ENCODE assay signal across 8 cellular contexts in the genomic region with DNA sequence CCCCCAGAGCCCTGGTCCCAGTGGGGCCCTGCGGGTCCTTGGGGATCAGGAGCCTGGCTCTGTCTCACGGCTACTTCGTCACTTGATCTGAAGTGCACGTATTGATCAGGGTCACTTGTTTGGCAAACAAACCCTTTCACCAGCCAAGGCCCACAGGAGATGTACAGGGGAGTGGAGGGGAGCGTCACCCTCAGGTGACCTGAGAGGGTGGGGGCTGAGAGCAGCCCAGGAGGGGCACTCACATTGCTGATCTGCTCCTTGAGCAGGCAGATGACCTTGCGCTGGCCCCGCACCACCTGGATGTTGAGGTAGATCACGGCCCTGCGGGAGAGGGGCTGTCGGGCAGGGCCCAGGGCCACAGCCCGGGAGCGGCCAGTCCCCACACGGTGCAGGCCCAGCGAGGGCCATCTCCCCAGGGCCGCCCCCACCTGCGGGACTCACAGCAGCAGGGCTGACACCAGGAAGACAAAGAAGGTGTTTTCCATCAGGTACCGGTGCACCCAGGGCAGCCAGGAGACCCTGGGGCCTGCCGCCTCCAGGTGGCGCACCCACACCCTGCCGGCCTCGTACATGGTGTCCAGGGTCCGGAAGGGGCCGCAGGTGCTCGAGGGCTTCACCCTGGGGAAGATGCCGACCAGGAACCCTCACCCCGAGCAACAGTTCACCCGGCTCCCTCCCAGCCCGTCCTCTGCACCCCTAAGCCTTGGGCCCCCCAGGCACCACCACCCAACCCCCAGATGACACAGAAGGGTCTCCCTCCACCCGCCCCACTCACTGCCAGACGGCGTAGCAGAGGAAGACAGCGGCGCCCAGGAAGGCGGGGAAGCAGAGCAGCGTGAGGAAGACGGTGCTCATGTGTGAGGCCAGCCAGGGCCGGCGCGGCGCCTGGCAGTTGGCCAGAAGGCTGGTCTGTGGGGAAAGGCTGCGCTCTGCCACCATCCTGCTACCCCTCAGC. TPM values are rescaled to one million over a fixed set of nuclear protein-coding genes. Genes with fewer than 3 reads are reported as not detected.
DNase-seq lines count a peak whose midpoint lies in the region; ATAC-seq and TF ChIP-seq lines count a peak whose summit lies in the region.

No MANE protein-coding gene starts in this region.

- H3K4me3 Mint-ChIP-seq in dendritic cell treated with granulocyte-macrophage colony-stimulating factor and Interleukin-4, amounts not matched to agents 40 ng/mL and 50 ng/mL, for 4 days, result no peak overlapping the region
- H3K4me3 Mint-ChIP-seq in osteocyte (ENCODE audit: unreplicated experiment), result no peak overlapping the region

- peak; percentile 30 for TF ChIP-seq CTCF in osteocyte (IDR thresholded peaks at IDR 0.05)

- no peaks in the 10 kb centered on the region for H3K9me3 Mint-ChIP-seq in dendritic cell treated with granulocyte-macrophage colony-stimulating factor and Interleukin-4, amounts not matched to agents 40 ng/mL and 50 ng/mL, for 4 days
- no peaks in the 10 kb centered on the region for H3K9me3 Mint-ChIP-seq in osteocyte (ENCODE audit: unreplicated experiment)

- peaks cover 96% of the 10 kb centered on the region for H3K36me3 Mint-ChIP-seq in dendritic cell treated with granulocyte-macrophage colony-stimulating factor and Interleukin-4, amounts not matched to agents 40 ng/mL and 50 ng/mL, for 4 days (ENCODE audit: low read depth)
- H3K36me3 Mint-ChIP-seq in osteocyte (ENCODE audit: unreplicated experiment), result peaks cover 2% of the 10 kb centered on the region

- no peaks in the 10 kb centered on the region for H3K27me3 Mint-ChIP-seq in dendritic cell treated with granulocyte-macrophage colony-stimulating factor and Interleukin-4, amounts not matched to agents 40 ng/mL and 50 ng/mL, for 4 days
- no peaks in the 10 kb centered on the region for H3K27me3 Mint-ChIP-seq in osteocyte (ENCODE audit: unreplicated experiment)

- DNase-seq in NCI-H2081 (lab: John Stamatoyannopoulos, UW), result peak; percentile 18 to 31
- DNase-seq in NCI-H2081 treated with DMSO at 0.1 percent for 48 hours (lab: John Stamatoyannopoulos, UW), result no peak
- DNase-seq in NCI-H510A (lab: John Stamatoyannopoulos, UW), result peak; percentile 58
- no peak for DNase-seq in osteocyte (ENCODE audit: extremely low spot score, unreplicated experiment)
- no peak for DNase-seq in cortex of kidney (lab: John Stamatoyannopoulos, UW)

- intact Hi-C loops in dendritic cell treated with granulocyte-macrophage colony-stimulating factor and Interleukin-4, amounts not matched to agents 40 ng/mL and 50 ng/mL, for 4 days (cut with micrococcal nuclease), result no loop called here

- peak overlapping the region; percentile 19 for H3K27ac Mint-ChIP-seq in dendritic cell treated with granulocyte-macrophage colony-stimulating factor and Interleukin-4, amounts not matched to agents 40 ng/mL and 50 ng/mL, for 4 days
- H3K27ac Mint-ChIP-seq in osteocyte (ENCODE audit: unreplicated experiment), result no peak overlapping the region

- H3K4me1 Mint-ChIP-seq in dendritic cell treated with granulocyte-macrophage colony-stimulating factor and Interleukin-4, amounts not matched to agents 40 ng/mL and 50 ng/mL, for 4 days (ENCODE audit: low read depth), result peaks cover 59% of the 10 kb centered on the region
- H3K4me1 Mint-ChIP-seq in osteocyte (ENCODE audit: unreplicated experiment), result peaks cover 4% of the 10 kb centered on the region

- ATAC-seq in HG02938 (IDR thresholded peaks at IDR 0.05; ENCODE audit: unreplicated experiment) (no peak), HG03521 (IDR thresholded peaks at IDR 0.05; ENCODE audit: unreplicated experiment) (no peak)

RNA-seq across cellular contexts. Expression of a gene that starts 11.3 kb away (rescaled TPM):
- total RNA-seq in osteocyte, result 31.2 and 32.6 TPM in 2 replicates

RNA-seq across cellular contexts. Expression of a gene that starts 13.3 kb away (rescaled TPM):
- 0.40 and 0.99 TPM in 2 replicates for total RNA-seq in osteocyte

RNA-seq across cellular contexts. Expression of a gene that starts 28.9 kb away (rescaled TPM):
- not detected in 2 replicates for total RNA-seq in osteocyte

RNA-seq across cellular contexts. Expression of a gene that starts 51.1 kb away (rescaled TPM):
- 43.2 and 48.6 TPM in 2 replicates for total RNA-seq in osteocyte

Comparison
In these comparisons a context has a peak if more than half of its experiments do, and no peak if none do; other contexts are left out.
1. DNase-seq: peak in NCI-H2081 (2 of 2) and NCI-H510A (single experiment); none in NCI-H2081 treated with DMSO at 0.1 percent for 48 hours (single experiment), osteocyte (single experiment) and cortex of kidney (single experiment).